ENCODE assay signal across 2 cellular contexts in the genomic region with DNA sequence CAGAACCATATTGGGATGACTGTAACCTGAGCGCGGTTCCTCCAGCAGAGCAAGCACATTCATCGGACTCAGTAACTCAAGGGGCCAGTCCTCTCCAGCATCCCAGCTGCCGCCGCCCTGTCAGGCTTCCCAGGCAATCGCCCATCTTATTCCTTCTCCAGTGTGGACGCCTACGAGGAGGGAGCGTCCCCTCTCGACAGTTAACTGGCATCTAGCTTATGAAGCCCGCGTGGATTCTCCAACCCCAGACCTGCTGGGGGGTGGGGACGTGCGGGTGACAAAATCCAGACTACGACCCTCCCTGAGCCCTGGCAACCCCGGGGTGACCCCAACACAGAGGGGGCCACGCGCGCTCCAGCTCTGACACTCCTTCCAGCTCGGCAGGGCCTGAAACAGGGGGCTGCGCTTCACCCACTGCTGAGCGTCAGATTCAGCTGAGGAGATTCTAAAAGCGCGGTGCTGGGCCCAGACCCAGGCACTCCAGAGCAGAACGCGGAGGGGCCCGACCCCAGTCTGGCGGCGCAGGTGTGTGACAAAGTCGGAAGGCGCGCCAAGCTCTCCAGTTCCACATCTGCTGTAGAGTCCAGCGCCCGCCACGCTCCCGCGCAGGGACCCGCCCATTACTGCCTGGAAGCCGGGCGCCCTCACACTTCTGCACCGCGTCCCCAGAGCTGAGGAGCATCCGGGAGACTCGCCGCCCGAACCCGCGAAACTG.
TF ChIP-seq lines count a peak whose summit lies in the region.

No MANE protein-coding gene starts in this region.

TF ChIP-seq in GM23338, 12 proteins besides CTCF, POLR2A, EP300 and RAD21:
- TF ChIP-seq CREB1 (CRISPR knock-in tag; IDR thresholded peaks at IDR 0.05; ENCODE audit: low read depth): peak; percentile 65; the same call in 1 of the 2 replicates
- 0 out of 2 replicates have a peak, but pooled peaks have one; percentile 14 for TF ChIP-seq POLR2AphosphoS5 (IDR thresholded peaks at IDR 0.05; ENCODE audit: low read depth)
- no peak for TF ChIP-seq ZNF114 (CRISPR knock-in tag; IDR thresholded peaks at IDR 0.05)

TF ChIP-seq in K562, 482 proteins besides CTCF, POLR2A, EP300 and RAD21:
- TF ChIP-seq CREM (IDR thresholded peaks at IDR 0.05; ENCODE audit: low read depth) (peak; percentile 88), HDAC1 (IDR thresholded peaks at IDR 0.05) (peak in 1 of 2 experiments; percentile 45; a peak in 1 of 4 replicates), KAT2B (IDR thresholded peaks at IDR 0.05; ENCODE audit: low read depth, low read length) (no peak), CXXC5 (CRISPR knock-in tag; IDR thresholded peaks at IDR 0.05) (0 out of 2 replicates have a peak, but pooled peaks have one; percentile 1), FIP1L1 (IDR thresholded peaks at IDR 0.05; ENCODE audit: low read depth, low read length, poor library complexity, severe bottlenecking) (peak; percentile 41), PML (IDR thresholded peaks at IDR 0.05; ENCODE audit: low read length) (0 out of 2 replicates have a peak, but pooled peaks have one; percentile 21), TAF1 (IDR thresholded peaks at IDR 0.05; ENCODE audit: control insufficient read depth, extremely low read depth, insufficient read depth, low read length, severe bottlenecking) (peak; percentile 16), CREB1 (IDR thresholded peaks at IDR 0.05) (peak; percentile 68), CREB1 (CRISPR knock-in tag; IDR thresholded peaks at IDR 0.05) (peak; percentile 20; the same call in 1 of the 2 replicates), POLR2G (IDR thresholded peaks at IDR 0.05; ENCODE audit: low read depth, low read length) (peak; percentile 89), PCBP1 (IDR thresholded peaks at IDR 0.05; ENCODE audit: low read depth, low read length, poor library complexity, severe bottlenecking) (peak; percentile 20), CTBP1 (IDR thresholded peaks at IDR 0.05; ENCODE audit: borderline replicate concordance) (0 out of 2 replicates have a peak, but pooled peaks have one; percentile 37), SPI1 (IDR thresholded peaks at IDR 0.05; ENCODE audit: borderline replicate concordance, low read depth, low read length) (0 out of 2 replicates have a peak, but pooled peaks have one; percentile 17), RCOR1 (IDR thresholded peaks at IDR 0.05; ENCODE audit: borderline replicate concordance in 1 of 2, low read depth in 2 of 2, low read length in 2 of 2) (peak in 1 of 2 experiments; percentile 41; a peak in 1 of 4 replicates), MTA1 (IDR thresholded peaks at IDR 0.05; ENCODE audit: borderline replicate concordance) (peak; percentile 47; the same call in 1 of the 2 replicates), PHF8 (IDR thresholded peaks at IDR 0.05; ENCODE audit: borderline replicate concordance, low read length) (peak; percentile 63; the same call in 1 of the 2 replicates), RB1 (IDR thresholded peaks at IDR 0.05; ENCODE audit: low read depth) (peak; percentile 21; the same call in 1 of the 2 replicates), TAF15 (IDR thresholded peaks at IDR 0.05; ENCODE audit: low read depth, low read length) (no peak), DACH1 (IDR thresholded peaks at IDR 0.05; ENCODE audit: partially characterized antibody) (no peak), RBFOX2 (IDR thresholded peaks at IDR 0.05; ENCODE audit: low read depth, low read length) (peak; percentile 89), FOS (IDR thresholded peaks at IDR 0.05; ENCODE audit: extremely low read depth, insufficient read length) (no peak), YY1 (IDR thresholded peaks at IDR 0.05; ENCODE audit: borderline replicate concordance in 1 of 3, control insufficient read depth in 1 of 3, extremely low read depth in 1 of 3, insufficient read depth in 3 of 3, insufficient read length in 1 of 3, insufficient replicate concordance in 2 of 3, low read depth in 1 of 3, low read length in 2 of 3) (peak in 2 of 3 experiments; percentile 15 to 70), RBBP5 (IDR thresholded peaks at IDR 0.05; ENCODE audit: borderline replicate concordance, insufficient read depth, low read length, poor library complexity, severe bottlenecking) (peak; percentile 43), KDM5B (IDR thresholded peaks at IDR 0.05; ENCODE audit: insufficient replicate concordance, low read depth, low read length) (peak; percentile 35), ZFX (CRISPR knock-in tag; IDR thresholded peaks at IDR 0.05) (peak; percentile 3; the same call in 1 of the 2 replicates), ZNF431 (CRISPR knock-in tag; IDR thresholded peaks at IDR 0.05) (no peak; the same call in 1 of the 2 replicates), ATF1 (CRISPR knock-in tag; IDR thresholded peaks at IDR 0.05) (no peak), ATF1 (tag; IDR thresholded peaks at IDR 0.05) (0 out of 2 replicates have a peak, but pooled peaks have one; percentile 6), KDM4B (IDR thresholded peaks at IDR 0.05; ENCODE audit: borderline replicate concordance in 2 of 2, low read depth in 1 of 2) (0 out of 4 replicates have a peak, but pooled peaks of 1 of the 2 experiments have one; percentile 49)
- TF ChIP-seq, protein P1, sequence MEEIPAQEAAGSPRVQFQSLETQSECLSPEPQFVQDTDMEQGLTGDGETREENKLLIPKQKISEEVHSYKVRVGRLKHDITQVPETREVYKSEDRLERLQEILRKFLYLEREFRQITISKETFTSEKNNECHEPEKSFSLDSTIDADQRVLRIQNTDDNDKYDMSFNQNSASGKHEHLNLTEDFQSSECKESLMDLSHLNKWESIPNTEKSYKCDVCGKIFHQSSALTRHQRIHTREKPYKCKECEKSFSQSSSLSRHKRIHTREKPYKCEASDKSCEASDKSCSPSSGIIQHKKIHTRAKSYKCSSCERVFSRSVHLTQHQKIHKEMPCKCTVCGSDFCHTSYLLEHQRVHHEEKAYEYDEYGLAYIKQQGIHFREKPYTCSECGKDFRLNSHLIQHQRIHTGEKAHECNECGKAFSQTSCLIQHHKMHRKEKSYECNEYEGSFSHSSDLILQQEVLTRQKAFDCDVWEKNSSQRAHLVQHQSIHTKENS (CRISPR knock-in tag; IDR thresholded peaks at IDR 0.05): no peak
- TF ChIP-seq, protein P2, sequence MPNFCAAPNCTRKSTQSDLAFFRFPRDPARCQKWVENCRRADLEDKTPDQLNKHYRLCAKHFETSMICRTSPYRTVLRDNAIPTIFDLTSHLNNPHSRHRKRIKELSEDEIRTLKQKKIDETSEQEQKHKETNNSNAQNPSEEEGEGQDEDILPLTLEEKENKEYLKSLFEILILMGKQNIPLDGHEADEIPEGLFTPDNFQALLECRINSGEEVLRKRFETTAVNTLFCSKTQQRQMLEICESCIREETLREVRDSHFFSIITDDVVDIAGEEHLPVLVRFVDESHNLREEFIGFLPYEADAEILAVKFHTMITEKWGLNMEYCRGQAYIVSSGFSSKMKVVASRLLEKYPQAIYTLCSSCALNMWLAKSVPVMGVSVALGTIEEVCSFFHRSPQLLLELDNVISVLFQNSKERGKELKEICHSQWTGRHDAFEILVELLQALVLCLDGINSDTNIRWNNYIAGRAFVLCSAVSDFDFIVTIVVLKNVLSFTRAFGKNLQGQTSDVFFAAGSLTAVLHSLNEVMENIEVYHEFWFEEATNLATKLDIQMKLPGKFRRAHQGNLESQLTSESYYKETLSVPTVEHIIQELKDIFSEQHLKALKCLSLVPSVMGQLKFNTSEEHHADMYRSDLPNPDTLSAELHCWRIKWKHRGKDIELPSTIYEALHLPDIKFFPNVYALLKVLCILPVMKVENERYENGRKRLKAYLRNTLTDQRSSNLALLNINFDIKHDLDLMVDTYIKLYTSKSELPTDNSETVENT (CRISPR knock-in tag; IDR thresholded peaks at IDR 0.05): peak; percentile 36; the same call in 1 of the 2 replicates
- TF ChIP-seq, protein P3, sequence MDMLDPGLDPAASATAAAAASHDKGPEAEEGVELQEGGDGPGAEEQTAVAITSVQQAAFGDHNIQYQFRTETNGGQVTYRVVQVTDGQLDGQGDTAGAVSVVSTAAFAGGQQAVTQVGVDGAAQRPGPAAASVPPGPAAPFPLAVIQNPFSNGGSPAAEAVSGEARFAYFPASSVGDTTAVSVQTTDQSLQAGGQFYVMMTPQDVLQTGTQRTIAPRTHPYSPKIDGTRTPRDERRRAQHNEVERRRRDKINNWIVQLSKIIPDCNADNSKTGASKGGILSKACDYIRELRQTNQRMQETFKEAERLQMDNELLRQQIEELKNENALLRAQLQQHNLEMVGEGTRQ (CRISPR knock-in tag; IDR thresholded peaks at IDR 0.05): no peak
- TF ChIP-seq, protein P4, sequence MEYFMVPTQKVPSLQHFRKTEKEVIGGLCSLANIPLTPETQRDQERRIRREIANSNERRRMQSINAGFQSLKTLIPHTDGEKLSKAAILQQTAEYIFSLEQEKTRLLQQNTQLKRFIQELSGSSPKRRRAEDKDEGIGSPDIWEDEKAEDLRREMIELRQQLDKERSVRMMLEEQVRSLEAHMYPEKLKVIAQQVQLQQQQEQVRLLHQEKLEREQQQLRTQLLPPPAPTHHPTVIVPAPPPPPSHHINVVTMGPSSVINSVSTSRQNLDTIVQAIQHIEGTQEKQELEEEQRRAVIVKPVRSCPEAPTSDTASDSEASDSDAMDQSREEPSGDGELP (CRISPR knock-in tag; IDR thresholded peaks at IDR 0.05; ENCODE audit: borderline replicate concordance): peak; percentile 61; the same call in 1 of the 2 replicates
- TF ChIP-seq, protein P5, sequence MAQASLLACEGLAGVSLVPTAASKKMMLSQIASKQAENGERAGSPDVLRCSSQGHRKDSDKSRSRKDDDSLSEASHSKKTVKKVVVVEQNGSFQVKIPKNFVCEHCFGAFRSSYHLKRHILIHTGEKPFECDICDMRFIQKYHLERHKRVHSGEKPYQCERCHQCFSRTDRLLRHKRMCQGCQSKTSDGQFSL (CRISPR knock-in tag; IDR thresholded peaks at IDR 0.05): peak; percentile 68; the same call in 1 of the 2 replicates
- TF ChIP-seq, protein P5 (tag; IDR thresholded peaks at IDR 0.05): no peak; a peak in 1 of 4 replicates
